In the genomic region with DNA sequence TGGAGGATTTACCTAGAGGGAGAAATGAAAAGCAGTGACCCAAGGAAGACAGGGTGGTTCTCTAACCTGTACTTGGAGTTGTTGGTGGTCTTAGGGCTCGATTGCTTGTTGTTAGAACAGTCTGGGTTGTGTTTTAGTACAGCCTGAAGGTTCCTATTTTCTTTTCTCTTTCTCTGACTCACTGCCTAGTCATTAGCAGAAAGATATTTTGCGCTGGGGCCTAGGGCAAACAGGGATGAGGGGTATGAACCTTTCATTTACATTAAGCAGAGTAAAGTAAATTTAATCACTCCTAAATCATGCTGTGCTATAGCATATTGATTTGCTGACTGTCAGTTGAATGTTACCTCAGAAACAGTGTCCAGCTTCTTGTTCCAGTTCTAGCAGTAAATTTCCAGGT, we compare ENCODE assay signal across 17 cellular contexts.
"Had no signal": no experiment of that assay in that cellular context is flagged by ENCODE, and none has a peak within 500 bp of the region (broad histone marks: within the 10 kb centered on the region; RNA-seq: fewer than 3 reads in every experiment).

No MANE protein-coding gene starts in this region.

- ATAC-seq: Panc1, Right ventricle myocardium inferior, SK-N-SH treated with all-trans-retinoic acid at 6 μM for 48 hours had no signal

- DNase-seq: KBM-7, MG63, NCI-H1092, NCI-H1105 treated with DMSO at 0.1 percent for 48 hours, NCI-H1436 treated with DMSO at 0.1 percent for 48 hours, NCI-H1694, NCI-H187 treated with DMSO at 0.1 percent for 48 hours, NCI-H2029 treated with DMSO at 0.1 percent for 48 hours, NCI-H2171 treated with DMSO at 0.1 percent for 48 hours, NCI-H446 treated with DMSO at 0.1 percent for 48 hours, NCI-H510A treated with DMSO at 0.1 percent for 48 hours, NCI-H526 treated with DMSO at 0.1 percent for 48 hours, SHP77 treated with DMSO at 0.1 percent for 48 hours, SJCRH30 had no signal
